ENCODE assay signal across 1 cellular context in the genomic region with DNA sequence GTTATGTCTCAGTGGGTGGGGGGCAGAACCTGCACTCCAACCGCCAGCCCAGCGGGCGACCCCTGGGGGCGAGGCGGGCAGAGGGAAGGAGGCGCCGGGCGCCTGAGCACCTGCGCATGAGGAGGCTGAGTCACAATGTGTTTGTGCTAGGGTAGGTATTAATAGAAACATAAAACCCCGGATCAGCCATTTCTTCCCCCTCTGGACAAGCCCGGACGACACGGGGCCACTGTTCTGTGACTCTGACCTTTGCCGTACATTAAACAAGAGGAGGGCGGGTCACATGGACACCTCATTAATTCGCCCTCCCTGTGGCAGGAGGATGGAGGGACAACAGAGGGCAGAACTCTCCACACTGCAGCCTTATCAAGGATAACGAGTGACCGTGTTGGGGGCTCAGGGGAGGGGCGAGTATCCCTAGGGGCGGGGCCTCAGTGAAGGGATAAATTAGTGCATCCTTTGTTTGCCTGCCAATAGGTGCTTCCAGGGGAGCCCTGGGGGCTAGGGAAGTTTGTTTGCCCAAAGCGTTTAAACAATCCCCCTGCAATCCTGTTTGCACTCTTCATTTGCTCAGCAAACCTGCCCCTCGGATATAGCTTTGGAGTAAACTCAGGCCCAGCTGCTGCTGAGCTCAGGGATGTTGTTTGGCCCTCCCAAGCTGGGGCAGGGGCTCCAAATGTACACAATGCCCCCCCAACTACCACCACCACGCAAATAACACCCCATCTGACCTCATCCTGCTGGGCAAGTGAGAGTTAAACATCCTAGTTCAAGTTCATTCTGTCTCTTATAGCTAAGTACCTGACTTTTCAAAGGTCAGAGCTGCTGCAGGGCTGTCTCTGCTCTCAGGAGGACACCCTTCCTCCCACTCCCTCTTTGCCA.
TF ChIP-seq lines count a peak whose summit lies in the region.

No MANE protein-coding gene starts in this region.

TF ChIP-seq in HepG2, 621 proteins besides CTCF, POLR2A, EP300 and RAD21 (continued from another document and continues in another):
- TF ChIP-seq FOSL1 (CRISPR knock-in tag; IDR thresholded peaks at IDR 0.05; ENCODE audit: borderline replicate concordance) (no peak), ZNF652 (CRISPR knock-in tag; IDR thresholded peaks at IDR 0.05; ENCODE audit: borderline replicate concordance, low read depth) (peak; percentile 96), ZNF30 (CRISPR knock-in tag; IDR thresholded peaks at IDR 0.05) (no peak), ZSCAN29 (CRISPR knock-in tag; conservative IDR thresholded peaks at IDR 0.05) (no peak), STAT5B (CRISPR knock-in tag; IDR thresholded peaks at IDR 0.05) (0 out of 2 replicates have a peak, but pooled peaks have one; percentile 71), HOXA5 (CRISPR knock-in tag; IDR thresholded peaks at IDR 0.05) (no peak), HOXA9 (CRISPR knock-in tag; IDR thresholded peaks at IDR 0.05; ENCODE audit: borderline replicate concordance) (no peak), ZNF777 (CRISPR knock-in tag; IDR thresholded peaks at IDR 0.05) (no peak), GATAD2A (CRISPR knock-in tag; IDR thresholded peaks at IDR 0.05) (peak; percentile 92), CBFB (CRISPR knock-in tag; IDR thresholded peaks at IDR 0.05) (peak; percentile 81; the same call in 1 of the 2 replicates), RNF2 (conservative IDR thresholded peaks at IDR 0.05; ENCODE audit: low read depth) (no peak), RBM39 (IDR thresholded peaks at IDR 0.05; ENCODE audit: low read depth, low read length, poor library complexity, severe bottlenecking) (no peak), HMG20B (CRISPR knock-in tag; conservative IDR thresholded peaks at IDR 0.05) (peak; percentile 96), ZNF230 (CRISPR knock-in tag; IDR thresholded peaks at IDR 0.05) (0 out of 2 replicates have a peak, but pooled peaks have one; percentile 25), MEIS1 (CRISPR knock-in tag; IDR thresholded peaks at IDR 0.05; ENCODE audit: borderline replicate concordance) (peak; percentile 65; the same call in 1 of the 2 replicates), ZNF616 (CRISPR knock-in tag; IDR thresholded peaks at IDR 0.05; ENCODE audit: low read depth) (no peak), ZNF264 (CRISPR knock-in tag; IDR thresholded peaks at IDR 0.05) (no peak), ZNF749 (CRISPR knock-in tag; IDR thresholded peaks at IDR 0.05; ENCODE audit: borderline replicate concordance) (no peak), RORA (CRISPR knock-in tag; IDR thresholded peaks at IDR 0.05) (no peak), ARNTL (CRISPR knock-in tag; IDR thresholded peaks at IDR 0.05) (no peak; the same call in 1 of the 2 replicates), NFATC3 (CRISPR knock-in tag; IDR thresholded peaks at IDR 0.05) (no peak), REL (CRISPR knock-in tag; conservative IDR thresholded peaks at IDR 0.05) (0 out of 2 replicates have a peak, but pooled peaks have one; percentile 23), ZNF224 (CRISPR knock-in tag; IDR thresholded peaks at IDR 0.05) (no peak), ZFP36 (IDR thresholded peaks at IDR 0.05; ENCODE audit: borderline replicate concordance, low read depth, low read length, partially characterized antibody) (peak; percentile 26), NRL (CRISPR knock-in tag; IDR thresholded peaks at IDR 0.05; ENCODE audit: borderline replicate concordance) (no peak; the same call in 1 of the 2 replicates), REPIN1 (CRISPR knock-in tag; IDR thresholded peaks at IDR 0.05; ENCODE audit: borderline replicate concordance, low read depth) (peak; percentile 83), TARDBP (CRISPR knock-in tag; IDR thresholded peaks at IDR 0.05) (peak; percentile 84), BORCS8-MEF2B (CRISPR knock-in tag; IDR thresholded peaks at IDR 0.05) (peak; percentile 48; the same call in 1 of the 2 replicates), ARNT2 (CRISPR knock-in tag; IDR thresholded peaks at IDR 0.05; ENCODE audit: low read depth) (no peak), ZNF619 (CRISPR knock-in tag; IDR thresholded peaks at IDR 0.05) (no peak; the same call in 1 of the 2 replicates), ZNF672 (CRISPR knock-in tag; IDR thresholded peaks at IDR 0.05) (no peak), ZNF891 (CRISPR knock-in tag; IDR thresholded peaks at IDR 0.05) (no peak), SRSF1 (optimal IDR thresholded peaks at IDR 0.05; ENCODE audit: low read depth, low read length) (peak; percentile 38), ZNF678 (CRISPR knock-in tag; IDR thresholded peaks at IDR 0.05) (no peak; the same call in 1 of the 2 replicates), THAP11 (CRISPR knock-in tag; IDR thresholded peaks at IDR 0.05) (0 out of 2 replicates have a peak, but pooled peaks have one; percentile 16)
- TF ChIP-seq, protein P1, sequence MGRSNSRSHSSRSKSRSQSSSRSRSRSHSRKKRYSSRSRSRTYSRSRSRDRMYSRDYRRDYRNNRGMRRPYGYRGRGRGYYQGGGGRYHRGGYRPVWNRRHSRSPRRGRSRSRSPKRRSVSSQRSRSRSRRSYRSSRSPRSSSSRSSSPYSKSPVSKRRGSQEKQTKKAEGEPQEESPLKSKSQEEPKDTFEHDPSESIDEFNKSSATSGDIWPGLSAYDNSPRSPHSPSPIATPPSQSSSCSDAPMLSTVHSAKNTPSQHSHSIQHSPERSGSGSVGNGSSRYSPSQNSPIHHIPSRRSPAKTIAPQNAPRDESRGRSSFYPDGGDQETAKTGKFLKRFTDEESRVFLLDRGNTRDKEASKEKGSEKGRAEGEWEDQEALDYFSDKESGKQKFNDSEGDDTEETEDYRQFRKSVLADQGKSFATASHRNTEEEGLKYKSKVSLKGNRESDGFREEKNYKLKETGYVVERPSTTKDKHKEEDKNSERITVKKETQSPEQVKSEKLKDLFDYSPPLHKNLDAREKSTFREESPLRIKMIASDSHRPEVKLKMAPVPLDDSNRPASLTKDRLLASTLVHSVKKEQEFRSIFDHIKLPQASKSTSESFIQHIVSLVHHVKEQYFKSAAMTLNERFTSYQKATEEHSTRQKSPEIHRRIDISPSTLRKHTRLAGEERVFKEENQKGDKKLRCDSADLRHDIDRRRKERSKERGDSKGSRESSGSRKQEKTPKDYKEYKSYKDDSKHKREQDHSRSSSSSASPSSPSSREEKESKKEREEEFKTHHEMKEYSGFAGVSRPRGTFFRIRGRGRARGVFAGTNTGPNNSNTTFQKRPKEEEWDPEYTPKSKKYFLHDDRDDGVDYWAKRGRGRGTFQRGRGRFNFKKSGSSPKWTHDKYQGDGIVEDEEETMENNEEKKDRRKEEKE (IDR thresholded peaks at IDR 0.05): no peak
- TF ChIP-seq, protein P2, sequence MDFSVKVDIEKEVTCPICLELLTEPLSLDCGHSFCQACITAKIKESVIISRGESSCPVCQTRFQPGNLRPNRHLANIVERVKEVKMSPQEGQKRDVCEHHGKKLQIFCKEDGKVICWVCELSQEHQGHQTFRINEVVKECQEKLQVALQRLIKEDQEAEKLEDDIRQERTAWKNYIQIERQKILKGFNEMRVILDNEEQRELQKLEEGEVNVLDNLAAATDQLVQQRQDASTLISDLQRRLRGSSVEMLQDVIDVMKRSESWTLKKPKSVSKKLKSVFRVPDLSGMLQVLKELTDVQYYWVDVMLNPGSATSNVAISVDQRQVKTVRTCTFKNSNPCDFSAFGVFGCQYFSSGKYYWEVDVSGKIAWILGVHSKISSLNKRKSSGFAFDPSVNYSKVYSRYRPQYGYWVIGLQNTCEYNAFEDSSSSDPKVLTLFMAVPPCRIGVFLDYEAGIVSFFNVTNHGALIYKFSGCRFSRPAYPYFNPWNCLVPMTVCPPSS (IDR thresholded peaks at IDR 0.05): no peak
- TF ChIP-seq, protein P3, sequence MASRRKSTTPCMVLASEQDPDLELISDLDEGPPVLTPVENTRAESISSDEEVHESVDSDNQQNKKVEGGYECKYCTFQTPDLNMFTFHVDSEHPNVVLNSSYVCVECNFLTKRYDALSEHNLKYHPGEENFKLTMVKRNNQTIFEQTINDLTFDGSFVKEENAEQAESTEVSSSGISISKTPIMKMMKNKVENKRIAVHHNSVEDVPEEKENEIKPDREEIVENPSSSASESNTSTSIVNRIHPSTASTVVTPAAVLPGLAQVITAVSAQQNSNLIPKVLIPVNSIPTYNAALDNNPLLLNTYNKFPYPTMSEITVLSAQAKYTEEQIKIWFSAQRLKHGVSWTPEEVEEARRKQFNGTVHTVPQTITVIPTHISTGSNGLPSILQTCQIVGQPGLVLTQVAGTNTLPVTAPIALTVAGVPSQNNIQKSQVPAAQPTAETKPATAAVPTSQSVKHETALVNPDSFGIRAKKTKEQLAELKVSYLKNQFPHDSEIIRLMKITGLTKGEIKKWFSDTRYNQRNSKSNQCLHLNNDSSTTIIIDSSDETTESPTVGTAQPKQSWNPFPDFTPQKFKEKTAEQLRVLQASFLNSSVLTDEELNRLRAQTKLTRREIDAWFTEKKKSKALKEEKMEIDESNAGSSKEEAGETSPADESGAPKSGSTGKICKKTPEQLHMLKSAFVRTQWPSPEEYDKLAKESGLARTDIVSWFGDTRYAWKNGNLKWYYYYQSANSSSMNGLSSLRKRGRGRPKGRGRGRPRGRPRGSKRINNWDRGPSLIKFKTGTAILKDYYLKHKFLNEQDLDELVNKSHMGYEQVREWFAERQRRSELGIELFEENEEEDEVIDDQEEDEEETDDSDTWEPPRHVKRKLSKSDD (CRISPR knock-in tag; IDR thresholded peaks at IDR 0.05; ENCODE audit: low read depth): no peak; the same call in 1 of the 2 replicates
- TF ChIP-seq, protein P4, sequence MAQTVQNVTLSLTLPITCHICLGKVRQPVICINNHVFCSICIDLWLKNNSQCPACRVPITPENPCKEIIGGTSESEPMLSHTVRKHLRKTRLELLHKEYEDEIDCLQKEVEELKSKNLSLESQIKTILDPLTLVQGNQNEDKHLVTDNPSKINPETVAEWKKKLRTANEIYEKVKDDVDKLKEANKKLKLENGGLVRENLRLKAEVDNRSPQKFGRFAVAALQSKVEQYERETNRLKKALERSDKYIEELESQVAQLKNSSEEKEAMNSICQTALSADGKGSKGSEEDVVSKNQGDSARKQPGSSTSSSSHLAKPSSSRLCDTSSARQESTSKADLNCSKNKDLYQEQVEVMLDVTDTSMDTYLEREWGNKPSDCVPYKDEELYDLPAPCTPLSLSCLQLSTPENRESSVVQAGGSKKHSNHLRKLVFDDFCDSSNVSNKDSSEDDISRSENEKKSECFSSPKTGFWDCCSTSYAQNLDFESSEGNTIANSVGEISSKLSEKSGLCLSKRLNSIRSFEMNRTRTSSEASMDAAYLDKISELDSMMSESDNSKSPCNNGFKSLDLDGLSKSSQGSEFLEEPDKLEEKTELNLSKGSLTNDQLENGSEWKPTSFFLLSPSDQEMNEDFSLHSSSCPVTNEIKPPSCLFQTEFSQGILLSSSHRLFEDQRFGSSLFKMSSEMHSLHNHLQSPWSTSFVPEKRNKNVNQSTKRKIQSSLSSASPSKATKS (CRISPR knock-in tag; IDR thresholded peaks at IDR 0.05): no peak
- TF ChIP-seq, protein P5, sequence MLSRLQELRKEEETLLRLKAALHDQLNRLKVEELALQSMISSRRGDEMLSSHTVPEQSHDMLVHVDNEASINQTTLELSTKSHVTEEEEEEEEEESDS (CRISPR knock-in tag; IDR thresholded peaks at IDR 0.05; ENCODE audit: borderline replicate concordance): no peak
- TF ChIP-seq, protein P6, sequence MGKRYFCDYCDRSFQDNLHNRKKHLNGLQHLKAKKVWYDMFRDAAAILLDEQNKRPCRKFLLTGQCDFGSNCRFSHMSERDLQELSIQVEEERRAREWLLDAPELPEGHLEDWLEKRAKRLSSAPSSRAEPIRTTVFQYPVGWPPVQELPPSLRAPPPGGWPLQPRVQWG (CRISPR knock-in tag; IDR thresholded peaks at IDR 0.05; ENCODE audit: borderline replicate concordance, low read depth): no peak
- TF ChIP-seq, protein P7, sequence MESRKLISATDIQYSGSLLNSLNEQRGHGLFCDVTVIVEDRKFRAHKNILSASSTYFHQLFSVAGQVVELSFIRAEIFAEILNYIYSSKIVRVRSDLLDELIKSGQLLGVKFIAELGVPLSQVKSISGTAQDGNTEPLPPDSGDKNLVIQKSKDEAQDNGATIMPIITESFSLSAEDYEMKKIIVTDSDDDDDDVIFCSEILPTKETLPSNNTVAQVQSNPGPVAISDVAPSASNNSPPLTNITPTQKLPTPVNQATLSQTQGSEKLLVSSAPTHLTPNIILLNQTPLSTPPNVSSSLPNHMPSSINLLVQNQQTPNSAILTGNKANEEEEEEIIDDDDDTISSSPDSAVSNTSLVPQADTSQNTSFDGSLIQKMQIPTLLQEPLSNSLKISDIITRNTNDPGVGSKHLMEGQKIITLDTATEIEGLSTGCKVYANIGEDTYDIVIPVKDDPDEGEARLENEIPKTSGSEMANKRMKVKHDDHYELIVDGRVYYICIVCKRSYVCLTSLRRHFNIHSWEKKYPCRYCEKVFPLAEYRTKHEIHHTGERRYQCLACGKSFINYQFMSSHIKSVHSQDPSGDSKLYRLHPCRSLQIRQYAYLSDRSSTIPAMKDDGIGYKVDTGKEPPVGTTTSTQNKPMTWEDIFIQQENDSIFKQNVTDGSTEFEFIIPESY (CRISPR knock-in tag; IDR thresholded peaks at IDR 0.05): no peak; the same call in 1 of the 2 replicates
- TF ChIP-seq, protein P8, sequence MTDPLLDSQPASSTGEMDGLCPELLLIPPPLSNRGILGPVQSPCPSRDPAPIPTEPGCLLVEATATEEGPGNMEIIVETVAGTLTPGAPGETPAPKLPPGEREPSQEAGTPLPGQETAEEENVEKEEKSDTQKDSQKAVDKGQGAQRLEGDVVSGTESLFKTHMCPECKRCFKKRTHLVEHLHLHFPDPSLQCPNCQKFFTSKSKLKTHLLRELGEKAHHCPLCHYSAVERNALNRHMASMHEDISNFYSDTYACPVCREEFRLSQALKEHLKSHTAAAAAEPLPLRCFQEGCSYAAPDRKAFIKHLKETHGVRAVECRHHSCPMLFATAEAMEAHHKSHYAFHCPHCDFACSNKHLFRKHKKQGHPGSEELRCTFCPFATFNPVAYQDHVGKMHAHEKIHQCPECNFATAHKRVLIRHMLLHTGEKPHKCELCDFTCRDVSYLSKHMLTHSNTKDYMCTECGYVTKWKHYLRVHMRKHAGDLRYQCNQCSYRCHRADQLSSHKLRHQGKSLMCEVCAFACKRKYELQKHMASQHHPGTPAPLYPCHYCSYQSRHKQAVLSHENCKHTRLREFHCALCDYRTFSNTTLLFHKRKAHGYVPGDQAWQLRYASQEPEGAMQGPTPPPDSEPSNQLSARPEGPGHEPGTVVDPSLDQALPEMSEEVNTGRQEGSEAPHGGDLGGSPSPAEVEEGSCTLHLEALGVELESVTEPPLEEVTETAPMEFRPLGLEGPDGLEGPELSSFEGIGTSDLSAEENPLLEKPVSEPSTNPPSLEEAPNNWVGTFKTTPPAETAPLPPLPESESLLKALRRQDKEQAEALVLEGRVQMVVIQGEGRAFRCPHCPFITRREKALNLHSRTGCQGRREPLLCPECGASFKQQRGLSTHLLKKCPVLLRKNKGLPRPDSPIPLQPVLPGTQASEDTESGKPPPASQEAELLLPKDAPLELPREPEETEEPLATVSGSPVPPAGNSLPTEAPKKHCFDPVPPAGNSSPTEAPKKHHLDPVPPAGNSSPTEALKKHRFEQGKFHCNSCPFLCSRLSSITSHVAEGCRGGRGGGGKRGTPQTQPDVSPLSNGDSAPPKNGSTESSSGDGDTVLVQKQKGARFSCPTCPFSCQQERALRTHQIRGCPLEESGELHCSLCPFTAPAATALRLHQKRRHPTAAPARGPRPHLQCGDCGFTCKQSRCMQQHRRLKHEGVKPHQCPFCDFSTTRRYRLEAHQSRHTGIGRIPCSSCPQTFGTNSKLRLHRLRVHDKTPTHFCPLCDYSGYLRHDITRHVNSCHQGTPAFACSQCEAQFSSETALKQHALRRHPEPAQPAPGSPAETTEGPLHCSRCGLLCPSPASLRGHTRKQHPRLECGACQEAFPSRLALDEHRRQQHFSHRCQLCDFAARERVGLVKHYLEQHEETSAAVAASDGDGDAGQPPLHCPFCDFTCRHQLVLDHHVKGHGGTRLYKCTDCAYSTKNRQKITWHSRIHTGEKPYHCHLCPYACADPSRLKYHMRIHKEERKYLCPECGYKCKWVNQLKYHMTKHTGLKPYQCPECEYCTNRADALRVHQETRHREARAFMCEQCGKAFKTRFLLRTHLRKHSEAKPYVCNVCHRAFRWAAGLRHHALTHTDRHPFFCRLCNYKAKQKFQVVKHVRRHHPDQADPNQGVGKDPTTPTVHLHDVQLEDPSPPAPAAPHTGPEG (CRISPR knock-in tag; IDR thresholded peaks at IDR 0.05): no peak
